ENCODE assay signal across 8 cellular contexts in genomic region chr3:46558184-46559029, GRCh38. TPM values are rescaled to one million over a fixed set of nuclear protein-coding genes. Genes with fewer than 3 reads are reported as not detected.
A peak's percentile ranks its signal among the peaks of the same experiment; 100 is the strongest.
DNase-seq lines count a peak whose midpoint lies in the region; ATAC-seq and TF ChIP-seq lines count a peak whose summit lies in the region.

No MANE protein-coding gene starts in this region.

- H3K27me3 ChIP-seq in CD8-positive, alpha-beta memory T cell (ENCODE audit: insufficient read depth, low read length, poor library complexity, severe bottlenecking) = no peaks in the 10 kb centered on the region
- H3K27me3 ChIP-seq in cardiac muscle cell = no peaks in the 10 kb centered on the region
- no peaks in the 10 kb centered on the region for H3K27me3 ChIP-seq in vagina

- peak; percentile 74 for ATAC-seq in GM19468 (IDR thresholded peaks at IDR 0.05; ENCODE audit: extremely low read depth, unreplicated experiment)

- TF ChIP-seq CTCF in cardiac muscle cell (IDR thresholded peaks at IDR 0.05; ENCODE audit: low read depth, low read length) (peak; percentile 70), vagina (IDR thresholded peaks at IDR 0.05) (peak; percentile 27 to 55 (median 45))

- POLR2A ChIA-PET in CD8-positive, alpha-beta memory T cell (lab: Charles Lee) = interaction anchor here (1.1 to 2.4 kb wide), 2 partner anchors 20 to 69 kb away, joined by 7 to 16 read pairs; no protein-coding TSS in a partner anchor

- peaks cover 11% of the 10 kb centered on the region for H3K4me1 ChIP-seq in CD8-positive, alpha-beta memory T cell (ENCODE audit: insufficient read depth, low read length)
- H3K4me1 ChIP-seq in cardiac muscle cell (ENCODE audit: low read depth) (no peaks in the 10 kb centered on the region), vagina (no peaks in the 10 kb centered on the region)

- peak overlapping the region; percentile 11 to 83 (median 71) for H3K4me3 Mint-ChIP-seq in CD8-positive, alpha-beta memory T cell

- H3K4me1 Mint-ChIP-seq in CD8-positive, alpha-beta memory T cell = peaks cover 9 to 24% (median 24%) of the 10 kb centered on the region in 3 donors

- H3K9me3 Mint-ChIP-seq in CD8-positive, alpha-beta memory T cell = no peaks in the 10 kb centered on the region

- no peaks in the 10 kb centered on the region for H3K36me3 ChIP-seq in CD8-positive, alpha-beta memory T cell (ENCODE audit: insufficient read depth, low read length)
- H3K36me3 ChIP-seq in cardiac muscle cell (no peaks in the 10 kb centered on the region), vagina (no peaks in the 10 kb centered on the region)

- no peaks in the 10 kb centered on the region for H3K9me3 ChIP-seq in CD8-positive, alpha-beta memory T cell (ENCODE audit: low read length)
- H3K9me3 ChIP-seq in cardiac muscle cell (ENCODE audit: low read depth) = no peaks in the 10 kb centered on the region
- no peaks in the 10 kb centered on the region for H3K9me3 ChIP-seq in vagina

- intact Hi-C loops in vagina (cut with DNase I) = no loop called here

- no peak overlapping the region for H3K27ac ChIP-seq in CD8-positive, alpha-beta memory T cell (ENCODE audit: low read depth, low read length)
- H3K27ac ChIP-seq in cardiac muscle cell (no peak overlapping the region), vagina (no peak overlapping the region)

- H3K27me3 Mint-ChIP-seq in CD8-positive, alpha-beta memory T cell = peaks cover 3 to 6% of the 10 kb centered on the region in 2 donors

- peak overlapping the region in 5 of 8 donors; percentile 21 to 54 (median 47) for H3K27ac Mint-ChIP-seq in CD8-positive, alpha-beta memory T cell

- no peak for TF ChIP-seq POLR2A in vagina (IDR thresholded peaks at IDR 0.05)

- peak overlapping the region; percentile 56 for H3K4me3 ChIP-seq in CD8-positive, alpha-beta memory T cell (ENCODE audit: low read length)
- no peak overlapping the region for H3K4me3 ChIP-seq in cardiac muscle cell
- H3K4me3 ChIP-seq in vagina = peak overlapping the region; percentile 23 to 36

- CTCF ChIA-PET in CD8-positive, alpha-beta memory T cell (lab: Charles Lee) = interaction anchor here (0.6 to 7.7 kb wide), 25 partner anchors 9 to 494 kb away, joined by 3 to 214 read pairs (median 4); partner anchors contain the start of genes CCR5 and RTP3

- DNase-seq in CD8-positive, alpha-beta memory T cell = peak; percentile 35 to 88 (median 68)
- DNase-seq in HS-27A (ENCODE audit: low read depth) (peak; percentile 96), SHP77 treated with DMSO at 0.1 percent for 48 hours (lab: John Stamatoyannopoulos, UW) (peak; percentile 4), cardiac muscle cell (ENCODE audit: low read depth in 1 of 2, low spot score in 1 of 2) (peak; percentile 59 to 91), pulmonary artery endothelial cell (ENCODE audit: low read depth, low spot score) (peak; percentile 63), vagina (ENCODE audit: extremely low spot score in 2 of 2) (no peak)
- peak in 3 of 4 experiments; percentile 25 to 62 (median 40) for DNase-seq in activated naive CD4-positive, alpha-beta T cell (lab: John Stamatoyannopoulos, UW)

- peaks cover 0 to 7% (median 4%) of the 10 kb centered on the region in 3 donors for H3K36me3 Mint-ChIP-seq in CD8-positive, alpha-beta memory T cell

RNA-seq across cellular contexts. Expression of gene LRRC2, which starts 7.7 kb away (rescaled TPM):
- total RNA-seq in CD8-positive, alpha-beta memory T cell = under 1 TPM; 0.04 TPM
- polyA plus RNA-seq in CD8-positive, alpha-beta memory T cell = not detected
- total RNA-seq in cardiac muscle cell = 0.56 and 0.77 TPM in 2 replicates
- 0.71 and 1.6 TPM in 2 replicates for polyA plus RNA-seq in cardiac muscle cell
- 0.07 and 0.85 TPM in 2 replicates for total RNA-seq in pulmonary artery endothelial cell
- 2.0 TPM for total RNA-seq in vagina

RNA-seq across cellular contexts. Expression of gene FAM240A, which starts 53.9 kb away (rescaled TPM):
- not detected for total RNA-seq in CD8-positive, alpha-beta memory T cell
- polyA plus RNA-seq in CD8-positive, alpha-beta memory T cell = not detected
- total RNA-seq in cardiac muscle cell = not detected in 2 replicates
- not detected in 2 replicates for polyA plus RNA-seq in cardiac muscle cell
- total RNA-seq in pulmonary artery endothelial cell = not detected in 2 replicates
- total RNA-seq in vagina = not detected

Comparison
In these comparisons a context has a peak if more than half of its experiments do, and no peak if none do; other contexts are left out.
1. DNase-seq: peak in CD8-positive, alpha-beta memory T cell (5 of 5), HS-27A (single experiment), SHP77 treated with DMSO at 0.1 percent for 48 hours (single experiment), activated naive CD4-positive, alpha-beta T cell (3 of 4), cardiac muscle cell (2 of 2) and pulmonary artery endothelial cell (single experiment); none in vagina (0 of 2).